In the genomic region with DNA sequence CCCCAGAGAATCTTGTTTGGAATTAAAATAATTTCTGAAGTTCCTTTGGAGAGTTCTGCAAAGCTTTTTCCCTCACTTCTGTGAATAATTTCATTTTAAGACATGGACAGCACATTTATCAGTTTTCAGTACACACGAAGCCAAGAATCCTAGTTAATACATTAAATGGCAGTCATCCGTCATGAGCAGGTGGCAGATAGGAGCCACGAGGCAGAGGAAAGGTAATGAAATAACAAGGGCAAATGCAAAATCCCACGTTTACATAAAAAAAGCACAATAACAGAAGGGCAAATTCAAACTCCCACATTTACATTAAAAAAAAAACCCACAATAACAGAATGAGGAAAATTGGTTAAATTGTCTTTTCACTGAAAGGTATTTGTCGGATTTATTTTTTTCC, we compare ENCODE assay signal across 1 cellular context.
TF ChIP-seq lines count a peak whose summit lies in the region.

No MANE protein-coding gene starts in this region.

TF ChIP-seq in HepG2, 621 proteins besides CTCF, POLR2A, EP300 and RAD21:
- no peak for TF ChIP-seq ZNF713 (CRISPR knock-in tag; IDR thresholded peaks at IDR 0.05)
- no peak for TF ChIP-seq ZNF337 (CRISPR knock-in tag; IDR thresholded peaks at IDR 0.05; ENCODE audit: borderline replicate concordance, low read depth)
- no peak for TF ChIP-seq RNF2 (conservative IDR thresholded peaks at IDR 0.05; ENCODE audit: low read depth)
- no peak for TF ChIP-seq ZNF382 (CRISPR knock-in tag; IDR thresholded peaks at IDR 0.05; ENCODE audit: borderline replicate concordance)
- no peak for TF ChIP-seq ISL2 (CRISPR knock-in tag; IDR thresholded peaks at IDR 0.05)
- no peak for TF ChIP-seq ZNF30 (CRISPR knock-in tag; IDR thresholded peaks at IDR 0.05)
- no peak for TF ChIP-seq MYC (CRISPR knock-in tag; IDR thresholded peaks at IDR 0.05; ENCODE audit: borderline replicate concordance)
- TF ChIP-seq HOXD1 (CRISPR knock-in tag; IDR thresholded peaks at IDR 0.05): no peak
- TF ChIP-seq GATA4 (IDR thresholded peaks at IDR 0.05; ENCODE audit: borderline replicate concordance, low read depth): no peak
- no peak for TF ChIP-seq BRD4 (CRISPR knock-in tag; IDR thresholded peaks at IDR 0.05)
- no peak for TF ChIP-seq ZNF383 (CRISPR knock-in tag; IDR thresholded peaks at IDR 0.05; ENCODE audit: borderline replicate concordance)
- TF ChIP-seq RBFOX2 (IDR thresholded peaks at IDR 0.05; ENCODE audit: low read depth, low read length): no peak
- TF ChIP-seq MED1 (CRISPR knock-in tag; IDR thresholded peaks at IDR 0.05): no peak
- TF ChIP-seq XBP1 (CRISPR knock-in tag; IDR thresholded peaks at IDR 0.05): no peak
- TF ChIP-seq ZXDC (CRISPR knock-in tag; IDR thresholded peaks at IDR 0.05): no peak
- TF ChIP-seq, protein P1, sequence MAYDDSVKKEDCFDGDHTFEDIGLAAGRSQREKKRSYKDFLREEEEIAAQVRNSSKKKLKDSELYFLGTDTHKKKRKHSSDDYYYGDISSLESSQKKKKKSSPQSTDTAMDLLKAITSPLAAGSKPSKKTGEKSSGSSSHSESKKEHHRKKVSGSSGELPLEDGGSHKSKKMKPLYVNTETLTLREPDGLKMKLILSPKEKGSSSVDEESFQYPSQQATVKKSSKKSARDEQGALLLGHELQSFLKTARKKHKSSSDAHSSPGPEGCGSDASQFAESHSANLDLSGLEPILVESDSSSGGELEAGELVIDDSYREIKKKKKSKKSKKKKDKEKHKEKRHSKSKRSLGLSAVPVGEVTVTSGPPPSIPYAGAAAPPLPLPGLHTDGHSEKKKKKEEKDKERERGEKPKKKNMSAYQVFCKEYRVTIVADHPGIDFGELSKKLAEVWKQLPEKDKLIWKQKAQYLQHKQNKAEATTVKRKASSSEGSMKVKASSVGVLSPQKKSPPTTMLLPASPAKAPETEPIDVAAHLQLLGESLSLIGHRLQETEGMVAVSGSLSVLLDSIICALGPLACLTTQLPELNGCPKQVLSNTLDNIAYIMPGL (CRISPR knock-in tag; IDR thresholded peaks at IDR 0.05; ENCODE audit: borderline replicate concordance in 1 of 2, low read depth in 1 of 2): no peak
- no peak for TF ChIP-seq IRX3 (CRISPR knock-in tag; IDR thresholded peaks at IDR 0.05; ENCODE audit: borderline replicate concordance, low read depth)
- no peak for TF ChIP-seq ZNF274 (CRISPR knock-in tag; IDR thresholded peaks at IDR 0.05)
- no peak for TF ChIP-seq SMAD9 (CRISPR knock-in tag; IDR thresholded peaks at IDR 0.05)
